Comparison of ENCODE assay signal across 8 cellular contexts in the genomic region with DNA sequence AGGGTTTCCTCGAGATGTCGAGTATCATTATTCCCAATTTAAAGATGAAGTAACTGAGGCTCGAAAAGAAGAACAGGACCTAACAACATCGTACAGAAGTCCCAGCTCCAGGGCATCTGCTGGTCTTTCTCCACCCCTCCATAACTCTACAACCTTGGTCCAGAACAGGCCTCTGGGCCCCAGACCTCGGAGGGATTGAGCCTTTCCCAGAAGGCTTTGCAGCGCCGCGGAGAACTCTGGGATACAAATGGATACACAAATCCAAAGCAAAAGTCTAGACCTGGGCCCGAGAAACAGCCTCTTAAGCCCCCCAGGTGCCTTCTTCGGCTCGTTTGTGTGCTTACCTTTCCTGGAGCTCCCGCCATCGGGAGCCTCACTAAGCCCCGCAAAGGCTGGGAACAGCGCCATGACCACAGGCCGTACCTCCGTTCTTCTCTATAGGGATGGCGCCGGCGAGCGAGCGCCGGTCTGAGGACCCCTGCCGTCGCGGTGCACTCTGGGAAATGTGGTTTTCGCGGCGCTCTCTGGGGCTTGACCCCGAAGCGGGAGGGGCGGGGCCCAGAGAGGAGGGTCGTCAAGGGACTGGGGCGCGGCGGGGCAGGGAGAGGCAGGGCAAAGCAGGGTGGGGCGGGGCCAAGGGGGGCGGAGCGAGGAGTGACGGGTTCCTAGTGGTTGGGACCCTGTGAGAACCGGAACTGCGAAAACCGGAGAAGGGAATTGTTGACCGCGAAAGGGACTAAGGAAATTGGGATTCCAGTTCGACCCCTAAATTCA. TPM values are rescaled to one million over a fixed set of nuclear protein-coding genes. Genes with fewer than 3 reads are reported as not detected.
A peak's percentile ranks its signal among the peaks of the same experiment; 100 is the strongest.
DNase-seq lines count a peak whose midpoint lies in the region; ATAC-seq and TF ChIP-seq lines count a peak whose summit lies in the region.

A gene with protein sequence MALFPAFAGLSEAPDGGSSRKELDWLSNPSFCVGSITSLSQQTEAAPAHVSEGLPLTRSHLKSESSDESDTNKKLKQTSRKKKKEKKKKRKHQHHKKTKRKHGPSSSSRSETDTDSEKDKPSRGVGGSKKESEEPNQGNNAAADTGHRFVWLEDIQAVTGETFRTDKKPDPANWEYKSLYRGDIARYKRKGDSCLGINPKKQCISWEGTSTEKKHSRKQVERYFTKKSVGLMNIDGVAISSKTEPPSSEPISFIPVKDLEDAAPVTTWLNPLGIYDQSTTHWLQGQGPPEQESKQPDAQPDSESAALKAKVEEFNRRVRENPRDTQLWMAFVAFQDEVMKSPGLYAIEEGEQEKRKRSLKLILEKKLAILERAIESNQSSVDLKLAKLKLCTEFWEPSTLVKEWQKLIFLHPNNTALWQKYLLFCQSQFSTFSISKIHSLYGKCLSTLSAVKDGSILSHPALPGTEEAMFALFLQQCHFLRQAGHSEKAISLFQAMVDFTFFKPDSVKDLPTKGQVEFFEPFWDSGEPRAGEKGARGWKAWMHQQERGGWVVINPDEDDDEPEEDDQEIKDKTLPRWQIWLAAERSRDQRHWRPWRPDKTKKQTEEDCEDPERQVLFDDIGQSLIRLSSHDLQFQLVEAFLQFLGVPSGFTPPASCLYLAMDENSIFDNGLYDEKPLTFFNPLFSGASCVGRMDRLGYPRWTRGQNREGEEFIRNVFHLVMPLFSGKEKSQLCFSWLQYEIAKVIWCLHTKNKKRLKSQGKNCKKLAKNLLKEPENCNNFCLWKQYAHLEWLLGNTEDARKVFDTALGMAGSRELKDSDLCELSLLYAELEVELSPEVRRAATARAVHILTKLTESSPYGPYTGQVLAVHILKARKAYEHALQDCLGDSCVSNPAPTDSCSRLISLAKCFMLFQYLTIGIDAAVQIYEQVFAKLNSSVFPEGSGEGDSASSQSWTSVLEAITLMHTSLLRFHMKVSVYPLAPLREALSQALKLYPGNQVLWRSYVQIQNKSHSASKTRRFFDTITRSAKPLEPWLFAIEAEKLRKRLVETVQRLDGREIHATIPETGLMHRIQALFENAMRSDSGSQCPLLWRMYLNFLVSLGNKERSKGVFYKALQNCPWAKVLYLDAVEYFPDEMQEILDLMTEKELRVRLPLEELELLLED (minus strand): TSS at position 445 of the 774 bp plus-strand sequence. CDS start 37 bp downstream, at position 408.

- peak within 1 kb of the TSS; percentile 71 for H3K4me3 ChIP-seq in suprapubic skin

- no peak for TF ChIP-seq EP300 in suprapubic skin (IDR thresholded peaks at IDR 0.05)

- peaks cover 4% of the 10 kb centered on the region for H3K36me3 ChIP-seq in suprapubic skin

- TF ChIP-seq CTCF in GM10266 (IDR thresholded peaks at IDR 0.05; ENCODE audit: control insufficient read depth, insufficient read depth, low read depth, missing control alignments) (no peak), suprapubic skin (IDR thresholded peaks at IDR 0.05) (no peak)

- peak within 1 kb of the TSS; percentile 80 for H3K27ac ChIP-seq in suprapubic skin

- peak in 1 of 2 donors; percentile 5 for TF ChIP-seq POLR2A in suprapubic skin (IDR thresholded peaks at IDR 0.05)

- DNase-seq in GM10266 (ENCODE audit: extremely low spot score) = peak; percentile 93
- peak; percentile 98 for DNase-seq in NCI-H1092 treated with DMSO at 0.1 percent for 48 hours (lab: John Stamatoyannopoulos, UW)
- peak; percentile 99 for DNase-seq in activated naive CD4-positive, alpha-beta T cell treated with anti-CD3 and anti-CD28 coated beads, Interleukin-2, amount 50 U/mL, for 16 hours
- DNase-seq in globus pallidus (ENCODE audit: low spot score) = peak; percentile 98
- DNase-seq in nucleus accumbens (lab: John Stamatoyannopoulos, UW) = peak; percentile 65 to 99 (median 97)
- DNase-seq in suprapubic skin (ENCODE audit: low spot score in 2 of 2) = peak; percentile 99 to 100

- 6% methylated on average over 34 of the region's 46 CpGs for WGBS in suprapubic skin

- H3K4me1 ChIP-seq in suprapubic skin = peaks cover 15% of the 10 kb centered on the region

- peak; percentile 93 for ATAC-seq in HG02623 (IDR thresholded peaks at IDR 0.05; ENCODE audit: unreplicated experiment)
- ATAC-seq in SK-N-SH treated with all-trans-retinoic acid at 6 μM for 48 hours = peak; percentile 98

- no peaks in the 10 kb centered on the region for H3K9me3 ChIP-seq in suprapubic skin

- no peaks in the 10 kb centered on the region for H3K27me3 ChIP-seq in suprapubic skin

TF ChIP-seq in SK-N-SH treated with all-trans-retinoic acid at 6 μM for 48 hours, 23 proteins besides CTCF, POLR2A, EP300 and RAD21 (continues in another document):
- TF ChIP-seq ZNF8 (CRISPR knock-in tag; IDR thresholded peaks at IDR 0.05) = 0 out of 2 replicates have a peak, but pooled peaks have one; percentile 20
- TF ChIP-seq ZNF565 (CRISPR knock-in tag; conservative IDR thresholded peaks at IDR 0.05; ENCODE audit: low read depth) = no peak
- no peak for TF ChIP-seq BACH2 (CRISPR knock-in tag; IDR thresholded peaks at IDR 0.05; ENCODE audit: borderline replicate concordance)
- no peak for TF ChIP-seq ZC3H10 (CRISPR knock-in tag; IDR thresholded peaks at IDR 0.05)
- no peak for TF ChIP-seq RARB (CRISPR knock-in tag; IDR thresholded peaks at IDR 0.05)
- TF ChIP-seq CSDC2 (CRISPR knock-in tag; IDR thresholded peaks at IDR 0.05) = peak; percentile 87; the same call in 1 of the 2 replicates
- TF ChIP-seq, protein P1, sequence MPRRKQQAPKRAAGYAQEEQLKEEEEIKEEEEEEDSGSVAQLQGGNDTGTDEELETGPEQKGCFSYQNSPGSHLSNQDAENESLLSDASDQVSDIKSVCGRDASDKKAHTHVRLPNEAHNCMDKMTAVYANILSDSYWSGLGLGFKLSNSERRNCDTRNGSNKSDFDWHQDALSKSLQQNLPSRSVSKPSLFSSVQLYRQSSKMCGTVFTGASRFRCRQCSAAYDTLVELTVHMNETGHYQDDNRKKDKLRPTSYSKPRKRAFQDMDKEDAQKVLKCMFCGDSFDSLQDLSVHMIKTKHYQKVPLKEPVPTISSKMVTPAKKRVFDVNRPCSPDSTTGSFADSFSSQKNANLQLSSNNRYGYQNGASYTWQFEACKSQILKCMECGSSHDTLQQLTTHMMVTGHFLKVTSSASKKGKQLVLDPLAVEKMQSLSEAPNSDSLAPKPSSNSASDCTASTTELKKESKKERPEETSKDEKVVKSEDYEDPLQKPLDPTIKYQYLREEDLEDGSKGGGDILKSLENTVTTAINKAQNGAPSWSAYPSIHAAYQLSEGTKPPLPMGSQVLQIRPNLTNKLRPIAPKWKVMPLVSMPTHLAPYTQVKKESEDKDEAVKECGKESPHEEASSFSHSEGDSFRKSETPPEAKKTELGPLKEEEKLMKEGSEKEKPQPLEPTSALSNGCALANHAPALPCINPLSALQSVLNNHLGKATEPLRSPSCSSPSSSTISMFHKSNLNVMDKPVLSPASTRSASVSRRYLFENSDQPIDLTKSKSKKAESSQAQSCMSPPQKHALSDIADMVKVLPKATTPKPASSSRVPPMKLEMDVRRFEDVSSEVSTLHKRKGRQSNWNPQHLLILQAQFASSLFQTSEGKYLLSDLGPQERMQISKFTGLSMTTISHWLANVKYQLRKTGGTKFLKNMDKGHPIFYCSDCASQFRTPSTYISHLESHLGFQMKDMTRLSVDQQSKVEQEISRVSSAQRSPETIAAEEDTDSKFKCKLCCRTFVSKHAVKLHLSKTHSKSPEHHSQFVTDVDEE (CRISPR knock-in tag; IDR thresholded peaks at IDR 0.05) = no peak; the same call in 1 of the 2 replicates
- no peak for TF ChIP-seq OSR1 (CRISPR knock-in tag; IDR thresholded peaks at IDR 0.05)
- TF ChIP-seq ZFP30 (CRISPR knock-in tag; IDR thresholded peaks at IDR 0.05) = no peak
- TF ChIP-seq, protein P2, sequence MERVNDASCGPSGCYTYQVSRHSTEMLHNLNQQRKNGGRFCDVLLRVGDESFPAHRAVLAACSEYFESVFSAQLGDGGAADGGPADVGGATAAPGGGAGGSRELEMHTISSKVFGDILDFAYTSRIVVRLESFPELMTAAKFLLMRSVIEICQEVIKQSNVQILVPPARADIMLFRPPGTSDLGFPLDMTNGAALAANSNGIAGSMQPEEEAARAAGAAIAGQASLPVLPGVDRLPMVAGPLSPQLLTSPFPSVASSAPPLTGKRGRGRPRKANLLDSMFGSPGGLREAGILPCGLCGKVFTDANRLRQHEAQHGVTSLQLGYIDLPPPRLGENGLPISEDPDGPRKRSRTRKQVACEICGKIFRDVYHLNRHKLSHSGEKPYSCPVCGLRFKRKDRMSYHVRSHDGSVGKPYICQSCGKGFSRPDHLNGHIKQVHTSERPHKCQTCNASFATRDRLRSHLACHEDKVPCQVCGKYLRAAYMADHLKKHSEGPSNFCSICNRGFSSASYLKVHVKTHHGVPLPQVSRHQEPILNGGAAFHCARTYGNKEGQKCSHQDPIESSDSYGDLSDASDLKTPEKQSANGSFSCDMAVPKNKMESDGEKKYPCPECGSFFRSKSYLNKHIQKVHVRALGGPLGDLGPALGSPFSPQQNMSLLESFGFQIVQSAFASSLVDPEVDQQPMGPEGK (CRISPR knock-in tag; IDR thresholded peaks at IDR 0.05; ENCODE audit: borderline replicate concordance) = no peak
- peak; percentile 68; the same call in 1 of the 2 replicates for TF ChIP-seq ZFP3 (CRISPR knock-in tag; IDR thresholded peaks at IDR 0.05)
- no peak for TF ChIP-seq TOX (CRISPR knock-in tag; IDR thresholded peaks at IDR 0.05; ENCODE audit: borderline replicate concordance)
- TF ChIP-seq, protein P3, sequence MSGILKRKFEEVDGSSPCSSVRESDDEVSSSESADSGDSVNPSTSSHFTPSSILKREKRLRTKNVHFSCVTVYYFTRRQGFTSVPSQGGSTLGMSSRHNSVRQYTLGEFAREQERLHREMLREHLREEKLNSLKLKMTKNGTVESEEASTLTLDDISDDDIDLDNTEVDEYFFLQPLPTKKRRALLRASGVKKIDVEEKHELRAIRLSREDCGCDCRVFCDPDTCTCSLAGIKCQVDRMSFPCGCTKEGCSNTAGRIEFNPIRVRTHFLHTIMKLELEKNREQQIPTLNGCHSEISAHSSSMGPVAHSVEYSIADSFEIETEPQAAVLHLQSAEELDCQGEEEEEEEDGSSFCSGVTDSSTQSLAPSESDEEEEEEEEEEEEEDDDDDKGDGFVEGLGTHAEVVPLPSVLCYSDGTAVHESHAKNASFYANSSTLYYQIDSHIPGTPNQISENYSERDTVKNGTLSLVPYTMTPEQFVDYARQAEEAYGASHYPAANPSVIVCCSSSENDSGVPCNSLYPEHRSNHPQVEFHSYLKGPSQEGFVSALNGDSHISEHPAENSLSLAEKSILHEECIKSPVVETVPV (CRISPR knock-in tag; IDR thresholded peaks at IDR 0.05) = 0 out of 2 replicates have a peak, but pooled peaks have one; percentile 17
- TF ChIP-seq SNAI2 (CRISPR knock-in tag; IDR thresholded peaks at IDR 0.05) = peak; percentile 87; the same call in 1 of the 2 replicates
- no peak for TF ChIP-seq PPARA (CRISPR knock-in tag; IDR thresholded peaks at IDR 0.05; ENCODE audit: borderline replicate concordance)
- TF ChIP-seq ZNF70 (CRISPR knock-in tag; IDR thresholded peaks at IDR 0.05) = no peak
- TF ChIP-seq ISL1 (CRISPR knock-in tag; IDR thresholded peaks at IDR 0.05) = peak; percentile 35; the same call in 1 of the 2 replicates

RNA-seq across cellular contexts. Expression of the gene that starts here (rescaled TPM):
- 10 to 100 TPM in 3 of 4 donors, 1 to 10 TPM in 1; 8.8 to 22.4 (median 14.6) TPM for total RNA-seq in suprapubic skin

Comparison
In these comparisons a context has a peak if more than half of its experiments do, and no peak if none do; other contexts are left out.
1. Peak in every context shown above with its lines: DNase-seq, ATAC-seq, H3K4me3 ChIP-seq and H3K27ac ChIP-seq.